ENCODE assay signal across 14 cellular contexts in genomic region chr17:77733576-77734296, GRCh38.
DNase-seq lines count a peak whose midpoint lies in the region; ATAC-seq lines count a peak whose summit lies in the region.
"Had no signal": no experiment of that assay in that cellular context is flagged by ENCODE, and none has a peak within 500 bp of the region (broad histone marks: within the 10 kb centered on the region; RNA-seq: fewer than 3 reads in every experiment).

No MANE protein-coding gene starts in this region.

- H3K9me3 ChIP-seq in SK-N-MC (ENCODE audit: low read depth, low read length) (no peaks in the 10 kb centered on the region), T-helper 17 cell (ENCODE audit: control insufficient read depth, low read length, poor library complexity, severe bottlenecking) (no peaks in the 10 kb centered on the region)

- CTCF ChIA-PET in activated CD8-positive, alpha-beta memory T cell treated with anti-CD3 and anti-CD28 coated beads, Interleukin-2, amount 10 ng/mL, durations not matched to agents 7 days and 5 days (lab: Charles Lee), result no interaction called here

- H3K9ac ChIP-seq in SK-N-MC (ENCODE audit: insufficient read length), result no peak overlapping the region

- H3K27ac ChIP-seq in SK-N-MC (0 out of 2 replicates have a peak overlapping the region, but pooled peaks have one; percentile 64), temporal lobe (ENCODE audit: low read depth, low read length) (peak overlapping the region; percentile 77)

- no peak overlapping the region for H3K27ac Mint-ChIP-seq in activated CD8-positive, alpha-beta memory T cell treated with anti-CD3 and anti-CD28 coated beads, Interleukin-2, amount 10 ng/mL, durations not matched to agents 7 days and 5 days
- H3K27ac Mint-ChIP-seq in immature natural killer cell (peak overlapping the region in 2 of 6 donors; percentile 46 to 55), T-helper 17 cell (no peak overlapping the region)
- H3K27ac Mint-ChIP-seq: T-helper 2 cell treated with Interferon-gamma antibody and Interleukin-4, amounts not matched to agents 5 μg/mL and 100 μg/mL, for 36 hours had no signal

- peaks cover 41% of the 10 kb centered on the region for H3K27me3 Mint-ChIP-seq in activated CD8-positive, alpha-beta memory T cell treated with anti-CD3 and anti-CD28 coated beads, Interleukin-2, amount 10 ng/mL, durations not matched to agents 7 days and 5 days
- H3K27me3 Mint-ChIP-seq in immature natural killer cell (ENCODE audit: low read depth in 3 of 3) (peaks cover 7 to 14% (median 13%) of the 10 kb centered on the region in 3 donors), T-helper 17 cell (peaks cover 22% of the 10 kb centered on the region)

- ATAC-seq in activated CD8-positive, alpha-beta memory T cell treated with anti-CD3 and anti-CD28 coated beads, Interleukin-2, amount 10 ng/mL, durations not matched to agents 7 days and 5 days, result no peak
- ATAC-seq in GM19351 (IDR thresholded peaks at IDR 0.05; ENCODE audit: unreplicated experiment), result no peak
- no peak for ATAC-seq in T-helper 17 cell

- peak overlapping the region; percentile 75 for H3K4me3 ChIP-seq in SK-N-MC
- H3K4me3 ChIP-seq: K562 had no signal

- no peaks in the 10 kb centered on the region for H3K36me3 ChIP-seq in SK-N-MC (ENCODE audit: insufficient read depth, low read length)

- no peaks in the 10 kb centered on the region for H3K4me1 Mint-ChIP-seq in activated CD8-positive, alpha-beta memory T cell treated with anti-CD3 and anti-CD28 coated beads, Interleukin-2, amount 10 ng/mL, durations not matched to agents 7 days and 5 days
- H3K4me1 Mint-ChIP-seq in immature natural killer cell, result peaks cover 0 to 1% of the 10 kb centered on the region in 2 donors
- H3K4me1 Mint-ChIP-seq in T-helper 17 cell, result no peaks in the 10 kb centered on the region

- no peak overlapping the region for H3K4me3 Mint-ChIP-seq in activated CD8-positive, alpha-beta memory T cell treated with anti-CD3 and anti-CD28 coated beads, Interleukin-2, amount 10 ng/mL, durations not matched to agents 7 days and 5 days
- H3K4me3 Mint-ChIP-seq in immature natural killer cell (peak overlapping the region in 2 of 5 donors; percentile 62), T-helper 17 cell (no peak overlapping the region)
- H3K4me3 Mint-ChIP-seq: T-helper 2 cell treated with Interferon-gamma antibody and Interleukin-4, amounts not matched to agents 5 μg/mL and 100 μg/mL, for 36 hours had no signal

- H3K36me3 Mint-ChIP-seq in activated CD8-positive, alpha-beta memory T cell treated with anti-CD3 and anti-CD28 coated beads, Interleukin-2, amount 10 ng/mL, durations not matched to agents 7 days and 5 days, result peaks cover 6% of the 10 kb centered on the region
- H3K36me3 Mint-ChIP-seq in immature natural killer cell, result peaks cover 6 to 16% (median 8%) of the 10 kb centered on the region in 3 donors
- peaks cover 2% of the 10 kb centered on the region for H3K36me3 Mint-ChIP-seq in T-helper 17 cell (ENCODE audit: low read depth)

- peak; percentile 5 for DNase-seq in activated CD8-positive, alpha-beta memory T cell treated with anti-CD3 and anti-CD28 coated beads, Interleukin-2, amount 10 ng/mL, durations not matched to agents 7 days and 5 days
- no peak for DNase-seq in activated CD8-positive, alpha-beta memory T cell treated with anti-CD3 and anti-CD28 coated beads for 24 hours
- no peak for DNase-seq in SK-N-MC (ENCODE audit: low read depth, low spot score)
- peak in 2 of 3 donors; percentile 10 to 42 for DNase-seq in immature natural killer cell
- no peak for DNase-seq in T-helper 17 cell
- DNase-seq in kidney glomerular epithelial cell (lab: John Stamatoyannopoulos, UW), result no peak
- DNase-seq: activated CD4-positive, alpha-beta T cell treated with anti-CD3 and anti-CD28 coated beads, Interleukin-2, amount 50 U/mL, for 48 hours; activated naive CD4-positive, alpha-beta T cell; GOT3; stimulated activated naive CD4-positive, alpha-beta T cell treated with Interleukin-2 at 50 U/mL for 16 hours had no signal

- peaks cover 6% of the 10 kb centered on the region for H3K9me3 Mint-ChIP-seq in activated CD8-positive, alpha-beta memory T cell treated with anti-CD3 and anti-CD28 coated beads, Interleukin-2, amount 10 ng/mL, durations not matched to agents 7 days and 5 days (ENCODE audit: low read depth)
- peaks cover 2 to 17% (median 9%) of the 10 kb centered on the region in 6 donors for H3K9me3 Mint-ChIP-seq in immature natural killer cell

Comparison
In these comparisons a context has a peak if more than half of its experiments do, and no peak if none do; other contexts are left out.
1. DNase-seq: peak in activated CD8-positive, alpha-beta memory T cell treated with anti-CD3 and anti-CD28 coated beads, Interleukin-2, amount 10 ng/mL, durations not matched to agents 7 days and 5 days (single experiment) and immature natural killer cell (2 of 3); none in activated CD8-positive, alpha-beta memory T cell treated with anti-CD3 and anti-CD28 coated beads for 24 hours (single experiment), SK-N-MC (single experiment), T-helper 17 cell (0 of 3) and kidney glomerular epithelial cell (single experiment).